ENCODE assay signal across 8 cellular contexts in genomic region chr9:124835026-124835501, GRCh38. TPM values are rescaled to one million over a fixed set of nuclear protein-coding genes. Genes with fewer than 3 reads are reported as not detected.
DNase-seq lines count a peak whose midpoint lies in the region; ATAC-seq lines count a peak whose summit lies in the region.
"Had no signal": no experiment of that assay in that cellular context is flagged by ENCODE, and none has a peak within 500 bp of the region (broad histone marks: within the 10 kb centered on the region; RNA-seq: fewer than 3 reads in every experiment).

No MANE protein-coding gene starts in this region.

- peak overlapping the region; percentile 27 for H3K27ac ChIP-seq in SJCRH30

- no peaks in the 10 kb centered on the region for H3K4me1 Mint-ChIP-seq in activated T-cell treated with anti-CD3 and anti-CD28 coated beads, Interleukin-2, amount 50 U/mL, for 72 hours (ENCODE audit: low read depth)

- peaks cover 39% of the 10 kb centered on the region for H3K4me1 ChIP-seq in SJCRH30

- H3K4me3 Mint-ChIP-seq in activated T-cell treated with anti-CD3 and anti-CD28 coated beads, Interleukin-2, amount 50 U/mL, for 72 hours: no peak overlapping the region

- no peaks in the 10 kb centered on the region for H3K36me3 Mint-ChIP-seq in activated T-cell treated with anti-CD3 and anti-CD28 coated beads, Interleukin-2, amount 50 U/mL, for 72 hours (ENCODE audit: insufficient read depth in 2 of 2)

- peaks cover 35% of the 10 kb centered on the region for H3K27me3 Mint-ChIP-seq in activated T-cell treated with anti-CD3 and anti-CD28 coated beads, Interleukin-2, amount 50 U/mL, for 72 hours (ENCODE audit: low read depth)

- DNase-seq in EH (ENCODE audit: low read depth) (peak; percentile 80), SJCRH30 (peak; percentile 93 to 96), left lobe of liver (ENCODE audit: low spot score) (no peak)
- no peak for DNase-seq in activated T-cell treated with anti-CD3 and anti-CD28 coated beads, Interleukin-2, amount 50 U/mL, for 72 hours

- H3K27me3 ChIP-seq in SJCRH30: no peaks in the 10 kb centered on the region

- ATAC-seq in left lobe of liver (peak; percentile 16), GM19452 (IDR thresholded peaks at IDR 0.05; ENCODE audit: unreplicated experiment) (no peak), HG03045 (IDR thresholded peaks at IDR 0.05; ENCODE audit: unreplicated experiment) (no peak)
- ATAC-seq in activated T-cell treated with anti-CD3 and anti-CD28 coated beads, Interleukin-2, amount 50 U/mL, for 72 hours (replicated peaks in 1 of 2): no peak

- no peak overlapping the region for H3K27ac Mint-ChIP-seq in activated T-cell treated with anti-CD3 and anti-CD28 coated beads, Interleukin-2, amount 50 U/mL, for 72 hours

- H3K4me3 ChIP-seq in SJCRH30: peak overlapping the region; percentile 13; the same call in 1 of the 2 replicates
- H3K4me3 ChIP-seq: lung had no signal

- no peaks in the 10 kb centered on the region for H3K9me3 ChIP-seq in SJCRH30 (replicated peaks)

- no peaks in the 10 kb centered on the region for H3K9me3 Mint-ChIP-seq in activated T-cell treated with anti-CD3 and anti-CD28 coated beads, Interleukin-2, amount 50 U/mL, for 72 hours

- H3K36me3 ChIP-seq in SJCRH30: no peaks in the 10 kb centered on the region

RNA-seq across cellular contexts. Expression of gene WDR38, which starts 18.2 kb away (rescaled TPM):
- total RNA-seq in SJCRH30 (2014; rRNA removed; shearing (Covaris generic)): not detected in 2 replicates
- not detected for total RNA-seq in left lobe of liver
- total RNA-seq in activated T-cell treated with anti-CD3 and anti-CD28 coated beads, Interleukin-2, amount 50 U/mL, for 72 hours: not detected
- total RNA-seq: T-helper 1 cell treated with Interleukin-12 subunit alpha and Interleukin-12 subunit beta and Interleukin-4 antibody, amounts not matched to agents 30 ng/mL and 1 ng/mL, for 36 hours had no signal

RNA-seq across cellular contexts. Expression of gene RPL35, which starts 26.7 kb away (rescaled TPM):
- total RNA-seq in SJCRH30 (2014; rRNA removed; shearing (Covaris generic)): 3,495 and 5,082 TPM in 2 replicates
- 386 TPM for total RNA-seq in left lobe of liver
- total RNA-seq in activated T-cell treated with anti-CD3 and anti-CD28 coated beads, Interleukin-2, amount 50 U/mL, for 72 hours: 1,000 to 10,000 TPM; 1,754 to 1,822 TPM

RNA-seq across cellular contexts. Expression of gene ARPC5L, which starts 26.9 kb away (rescaled TPM):
- total RNA-seq in SJCRH30 (2014; rRNA removed; shearing (Covaris generic)): 54.0 and 58.5 TPM in 2 replicates
- 16.4 TPM for total RNA-seq in left lobe of liver
- total RNA-seq in activated T-cell treated with anti-CD3 and anti-CD28 coated beads, Interleukin-2, amount 50 U/mL, for 72 hours: 100 to 1,000 TPM; 116 to 125 TPM

RNA-seq across cellular contexts. Expression of gene OLFML2A, which starts 58.1 kb away (rescaled TPM):
- 11.8 and 13.4 TPM in 2 replicates for total RNA-seq in SJCRH30 (2014; rRNA removed; shearing (Covaris generic))
- total RNA-seq in left lobe of liver: 0.35 TPM
- not detected for total RNA-seq in activated T-cell treated with anti-CD3 and anti-CD28 coated beads, Interleukin-2, amount 50 U/mL, for 72 hours

Comparison
In these comparisons a context has a peak if more than half of its experiments do, and no peak if none do; other contexts are left out.
1. DNase-seq: peak in EH (single experiment) and SJCRH30 (2 of 2); none in left lobe of liver (single experiment) and activated T-cell treated with anti-CD3 and anti-CD28 coated beads, Interleukin-2, amount 50 U/mL, for 72 hours (0 of 2).